In the genomic region with DNA sequence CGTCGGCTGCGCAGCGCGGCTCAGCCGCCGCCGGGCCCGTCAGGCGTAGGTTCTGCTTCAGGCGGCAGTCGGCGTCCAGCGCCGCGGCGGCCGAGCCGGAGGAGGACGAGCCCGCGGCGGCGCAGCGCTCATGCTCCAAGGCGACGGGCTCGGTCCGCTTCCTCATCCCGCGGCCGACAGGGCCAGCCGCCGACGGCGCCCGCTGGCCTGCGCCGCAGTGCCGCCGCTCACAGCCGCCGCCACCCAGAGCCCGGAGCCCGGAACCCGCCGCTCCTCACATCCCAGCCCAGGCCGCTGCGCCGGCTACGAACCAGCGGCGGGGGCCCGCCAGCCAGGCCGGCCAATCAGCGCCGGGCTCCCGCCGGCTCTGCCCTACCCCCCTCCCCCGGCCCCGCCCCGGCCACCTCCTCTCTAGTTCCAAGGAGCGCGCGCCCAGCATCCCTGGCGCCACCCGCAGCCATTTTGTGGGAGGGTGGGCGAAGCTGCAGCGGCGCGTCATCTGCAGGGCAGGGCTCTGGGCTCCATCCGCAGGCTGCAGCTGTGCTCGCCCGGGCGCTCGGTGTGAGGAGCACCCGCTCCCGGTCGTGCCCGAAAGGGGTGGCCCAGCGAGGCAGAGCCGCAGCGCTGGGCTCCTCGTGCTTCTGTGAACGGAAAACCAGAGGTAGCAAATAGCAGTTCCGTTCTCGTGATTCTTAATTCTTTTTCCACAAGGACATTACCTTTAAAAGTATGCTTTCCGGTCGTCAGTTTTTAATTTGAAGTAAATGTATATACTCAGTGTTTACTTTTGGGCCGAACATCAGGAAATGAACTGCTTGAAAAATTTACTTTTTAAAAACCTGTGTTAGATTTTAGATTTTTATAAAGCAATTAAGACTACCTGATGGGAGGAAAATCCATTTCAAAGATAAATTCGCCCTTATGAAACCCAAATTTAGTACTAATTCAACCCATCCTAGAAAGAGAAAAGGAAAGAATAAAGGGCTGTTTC, we compare ENCODE assay signal across 8 cellular contexts.
A peak's percentile ranks its signal among the peaks of the same experiment; 100 is the strongest.
DNase-seq lines count a peak whose midpoint lies in the region; ATAC-seq lines count a peak whose summit lies in the region.

Gene ABHD12 (minus strand): TSS at position 298 of the 991 bp plus-strand sequence. CDS start 132 bp downstream, at position 166.

- DNase-seq in NCI-H524 treated with DMSO at 0.1 percent for 48 hours (lab: John Stamatoyannopoulos, UW), result peak; percentile 84
- peak; percentile 94 to 95 for DNase-seq in activated CD4-positive, alpha-beta T cell treated with anti-CD3 and anti-CD28 coated beads for 4 hours
- peak; percentile 97 for DNase-seq in kidney tubule cell (ENCODE audit: low spot score)
- DNase-seq in stimulated activated CD4-positive, alpha-beta T cell treated with anti-CD3 and anti-CD28 coated beads, Interleukin-1b, Interleukin-23, amount 100 ng/mL, for 1 hour (ENCODE audit: low read depth in 2 of 2), result peak; percentile 84

- H3K27me3 ChIP-seq in BLaER1, result no peaks in the 10 kb centered on the region

- peak within 1 kb of the TSS; percentile 99 for H3K4me3 ChIP-seq in BLaER1

- no peaks in the 10 kb centered on the region for H3K9me3 ChIP-seq in BLaER1

- H4K20me1 ChIP-seq in BLaER1, result peaks cover 30% of the 10 kb centered on the region

- ATAC-seq in GM19324 (IDR thresholded peaks at IDR 0.05; ENCODE audit: low FRiP score, unreplicated experiment) (peak; percentile 94), HG03460 (IDR thresholded peaks at IDR 0.05; ENCODE audit: unreplicated experiment) (peak; percentile 83)

- peaks cover 28% of the 10 kb centered on the region for H3K4me1 ChIP-seq in BLaER1

- peaks cover 12% of the 10 kb centered on the region for H3K36me3 ChIP-seq in BLaER1

- peak within 1 kb of the TSS; percentile 90 for H3K4me2 ChIP-seq in BLaER1

- H3K9ac ChIP-seq in BLaER1, result peak within 1 kb of the TSS; percentile 93

- peak within 1 kb of the TSS; percentile 88 for H3K27ac ChIP-seq in BLaER1
- peak within 1 kb of the TSS; percentile 63 for H3K27ac ChIP-seq in cingulate gyrus (ENCODE audit: low read depth, low read length)

Comparison
In these comparisons a context has a peak if more than half of its experiments do, and no peak if none do; other contexts are left out.
1. Peak in every context shown above with its lines: DNase-seq, ATAC-seq, H3K4me3 ChIP-seq and H3K27ac ChIP-seq.